Comparison of ENCODE assay signal across 8 cellular contexts in genomic region chr4:82898322-82899243, GRCh38. TPM values are rescaled to one million over a fixed set of nuclear protein-coding genes. Genes with fewer than 3 reads are reported as not detected.
A peak's percentile ranks its signal among the peaks of the same experiment; 100 is the strongest.
DNase-seq lines count a peak whose midpoint lies in the region; ATAC-seq and TF ChIP-seq lines count a peak whose summit lies in the region.

No MANE protein-coding gene starts in this region.

- H3K4me1 ChIP-seq in RWPE2 (ENCODE audit: insufficient read depth, poor library complexity, severe bottlenecking), result peaks cover 18% of the 10 kb centered on the region

- peak; percentile 39 for TF ChIP-seq CTCF in AG04449 (IDR thresholded peaks at IDR 0.05; ENCODE audit: insufficient read depth, low read length, missing control alignments)
- peak; percentile 40 for TF ChIP-seq CTCF in GM12865 (IDR thresholded peaks at IDR 0.05; ENCODE audit: insufficient read depth, low read depth, low read length, missing control alignments)
- TF ChIP-seq CTCF in RWPE2 (IDR thresholded peaks at IDR 0.05; ENCODE audit: poor library complexity, severe bottlenecking), result peak; percentile 88
- peak; percentile 38 for TF ChIP-seq CTCF in fibroblast of the aortic adventitia (IDR thresholded peaks at IDR 0.05; ENCODE audit: insufficient read depth, low read length)

- H3K9me3 ChIP-seq in RWPE2 (ENCODE audit: severe bottlenecking), result no peaks in the 10 kb centered on the region

- DNase-seq in AG04449 (ENCODE audit: low read depth, low spot score) (peak; percentile 77), GM12865 (ENCODE audit: low read depth) (peak; percentile 38), RWPE2 (ENCODE audit: low spot score) (no peak), fibroblast of the aortic adventitia (ENCODE audit: low read depth) (peak; percentile 96), pulmonary artery endothelial cell (ENCODE audit: low read depth, low spot score) (peak; percentile 46), immature natural killer cell (no peak), NCI-H345 treated with DMSO at 0.1 percent for 48 hours (lab: John Stamatoyannopoulos, UW; ENCODE audit: unreplicated experiment) (no peak)
- no peak for DNase-seq in stimulated activated CD4-positive, alpha-beta T cell treated with anti-CD3 and anti-CD28 coated beads, Interleukin-1b, Interleukin-23, amount 100 ng/mL, for 48 hours

- no peak overlapping the region for H3K27ac Mint-ChIP-seq in immature natural killer cell

- H3K27me3 ChIP-seq in RWPE2 (ENCODE audit: insufficient read depth, poor library complexity, severe bottlenecking), result no peaks in the 10 kb centered on the region

- POLR2A ChIA-PET in AG04449 (lab: Yijun Ruan, JAX), result interaction anchor here (0.6 to 2.1 kb wide), 3 partner anchors 112 to 382 kb away, joined by 3 to 13 read pairs (median 4); partner anchors contain the start of genes COPS4 and LIN54

- no peaks in the 10 kb centered on the region for H3K9me3 Mint-ChIP-seq in immature natural killer cell

- peaks cover 60% of the 10 kb centered on the region for H3K36me3 ChIP-seq in RWPE2 (ENCODE audit: low read depth)

- ATAC-seq in RWPE2 (ENCODE audit: low read depth), result no peak

- H3K27me3 Mint-ChIP-seq in immature natural killer cell (ENCODE audit: low read depth in 3 of 3), result peaks cover 0 to 3% (median 2%) of the 10 kb centered on the region in 3 donors

- peaks cover 11 to 20% (median 11%) of the 10 kb centered on the region in 3 donors for H3K36me3 Mint-ChIP-seq in immature natural killer cell

- H3K4me3 Mint-ChIP-seq in immature natural killer cell, result no peak overlapping the region

- H3K4me1 Mint-ChIP-seq in immature natural killer cell, result peaks cover 3 to 22% of the 10 kb centered on the region in 2 donors

- peak overlapping the region; percentile 90 for H3K27ac ChIP-seq in RWPE2 (ENCODE audit: poor library complexity, severe bottlenecking)

- H3K4me3 ChIP-seq in AG04449 (ENCODE audit: low read depth, low read length) (peak overlapping the region; percentile 82), GM12865 (ENCODE audit: low read depth, low read length) (peak overlapping the region; percentile 92), RWPE2 (ENCODE audit: severe bottlenecking) (peak overlapping the region; percentile 83), fibroblast of the aortic adventitia (ENCODE audit: low read depth, low read length) (peak overlapping the region; percentile 77)

- CTCF ChIA-PET in AG04449 (lab: Yijun Ruan, JAX), result interaction anchor here (1.0 to 1.8 kb wide), 4 partner anchors 10 to 386 kb away, joined by 4 to 8 read pairs (median 4); partner anchors contain the start of genes COQ2 and LIN54

RNA-seq across cellular contexts. Expression of gene THAP9, which starts 2.0 kb away (rescaled TPM):
- 2.9 and 7.1 TPM in 2 replicates for total RNA-seq in fibroblast of the aortic adventitia (ENCODE audit: low replicate concordance)
- total RNA-seq in pulmonary artery endothelial cell, result 4.3 and 5.1 TPM in 2 replicates
- 1 to 10 TPM; 1.5 to 4.2 (median 2.1) TPM for polyA plus RNA-seq in immature natural killer cell

RNA-seq across cellular contexts. Expression of gene SEC31A, which starts 7.6 kb away (rescaled TPM):
- total RNA-seq in fibroblast of the aortic adventitia (ENCODE audit: low replicate concordance) (392 and 400 TPM in 2 replicates), pulmonary artery endothelial cell (266 and 311 TPM in 2 replicates)
- polyA plus RNA-seq in immature natural killer cell, result 100 to 1,000 TPM; 109 to 150 (median 147) TPM

Comparison
In these comparisons a context has a peak if more than half of its experiments do, and no peak if none do; other contexts are left out.
1. DNase-seq: peak in AG04449 (single experiment), GM12865 (single experiment), fibroblast of the aortic adventitia (single experiment) and pulmonary artery endothelial cell (single experiment); none in RWPE2 (single experiment), immature natural killer cell (0 of 3), stimulated activated CD4-positive, alpha-beta T cell treated with anti-CD3 and anti-CD28 coated beads, Interleukin-1b, Interleukin-23, amount 100 ng/mL, for 48 hours (single experiment) and NCI-H345 treated with DMSO at 0.1 percent for 48 hours (single experiment).
2. CTCF ChIP-seq: peak in every context shown above with its lines; median percentile 88 in RWPE2; 40 in GM12865; 39 in AG04449; 38 in fibroblast of the aortic adventitia.
3. Peak in every context shown above with its lines, with median percentiles within 50 percentile points of each other: H3K4me3 ChIP-seq.